9 cellular contexts compared by ENCODE assay signal in genomic region chr13:52170828-52171391, GRCh38. TPM values are rescaled to one million over a fixed set of nuclear protein-coding genes. Genes with fewer than 3 reads are reported as not detected.
DNase-seq lines count a peak whose midpoint lies in the region; ATAC-seq, FAIRE-seq and TF ChIP-seq lines count a peak whose summit lies in the region.
"Not testable (repeated sequence)": the region's sequence is repeated elsewhere in the genome, so short reads cannot be mapped to it uniquely, and the experiment has no call there.
"Had no signal": no experiment of that assay in that cellular context is flagged by ENCODE, and none has a peak within 500 bp of the region (broad histone marks: within the 10 kb centered on the region; RNA-seq: fewer than 3 reads in every experiment).

No MANE protein-coding gene starts in this region.

- not testable (repeated sequence) for H3F3A ChIP-seq in GM23248 (ENCODE audit: insufficient read depth)

- H3K79me2 ChIP-seq in GM23248 (ENCODE audit: insufficient read depth): not testable (repeated sequence)

- H3K36me3 ChIP-seq in GM23248 (ENCODE audit: low read depth) (peaks cover 27% of the 10 kb centered on the region; the same call in 1 of the 2 replicates), pancreas (peaks cover 0 to 25% (median 5%) of the 10 kb centered on the region in 3 donors)

- not testable (repeated sequence) for H3K9me3 ChIP-seq in GM23248 (ENCODE audit: low read depth); pancreas

- not testable (repeated sequence) for H4K20me1 ChIP-seq in GM23248 (ENCODE audit: insufficient read depth)

- not testable (repeated sequence) for TF ChIP-seq CTCF in VCaP (conservative IDR thresholded peaks at IDR 0.05); pancreas (IDR thresholded peaks at IDR 0.05)
- TF ChIP-seq CTCF in dorsolateral prefrontal cortex (IDR thresholded peaks at IDR 0.05 in 54 of 56, conservative IDR thresholded peaks at IDR 0.05 in 2 of 56; ENCODE audit: low read depth in 1 of 56, partially characterized antibody in 56 of 56): peak in 1 of 56 donors; percentile 14

- not testable (repeated sequence) for H3K27me3 ChIP-seq in GM23248 (replicated peaks; ENCODE audit: insufficient read depth); dorsolateral prefrontal cortex; layer of hippocampus (ENCODE audit: control insufficient read depth, insufficient read depth, low read length); pancreas

- H3K9me2 ChIP-seq in GM23248 (ENCODE audit: insufficient read depth): not testable (repeated sequence)

- not testable (repeated sequence) for H3K27ac ChIP-seq in GM23248, pancreas
- H3K27ac ChIP-seq in VCaP: peak overlapping the region; percentile 92
- peak overlapping the region; percentile 9 to 99 (median 93) for H3K27ac ChIP-seq in dorsolateral prefrontal cortex
- H3K27ac ChIP-seq in layer of hippocampus (ENCODE audit: low read depth, low read length): peak overlapping the region; percentile 88
- peak overlapping the region; percentile 86 for H3K27ac ChIP-seq in substantia nigra (ENCODE audit: low read depth, low read length, poor library complexity, severe bottlenecking)

- peak; percentile 18 for DNase-seq in GM23248
- not testable (repeated sequence) for DNase-seq in dorsolateral prefrontal cortex; pancreas; substantia nigra (lab: John Stamatoyannopoulos, UW)
- peak; percentile 71 for DNase-seq in globus pallidus (ENCODE audit: low spot score)

- H3K4me3 ChIP-seq in GM23248, pancreas: not testable (repeated sequence)
- peak overlapping the region in 2 of 59 donors; percentile 3 to 10 for H3K4me3 ChIP-seq in dorsolateral prefrontal cortex

- intact Hi-C loops in dorsolateral prefrontal cortex (cut with DNase I); pancreas (cut with DNase I): not testable (repeated sequence)

- H3K4me2 ChIP-seq in GM23248 (ENCODE audit: unreplicated experiment): not testable (repeated sequence)

- H3K4me1 ChIP-seq in GM23248 (ENCODE audit: insufficient read depth); pancreas: not testable (repeated sequence)

- in situ Hi-C loops in GM23248 (cut with MboI): not testable (repeated sequence)

- H2AFZ ChIP-seq in GM23248: not testable (repeated sequence)

- WGBS in GM23248 (ENCODE audit: low coverage in 1 of 2, low lambda C conversion rate in 2 of 2, missing lambda C conversion rate in 2 of 2), 2 experiments: 96 to 100% methylated on average over 1 of the region's 1 CpG
- WGBS in pancreas, 2 donors: 53 to 57% methylated on average over 1 of the region's 1 CpG

- H3K9ac ChIP-seq in GM23248: not testable (repeated sequence)

- not testable (repeated sequence) for ATAC-seq in pancreas

- FAIRE-seq in pancreas (lab: Jason Lieb, UNC): peak; percentile 95

RNA-seq across cellular contexts. Expression of gene NEK3, which starts 11.5 kb away (rescaled TPM):
- total RNA-seq in GM23248 (2014; rRNA removed; shearing (Covaris generic)): 8.9 and 12.0 TPM in 2 replicates
- 8.8 and 11.1 TPM in 2 replicates for polyA plus RNA-seq in GM23248 (2016; fragmentation: Nextera tagmentation; extraction: Ambion mirVana)
- 10 to 100 TPM in 101 of 120 experiments, 1 to 10 TPM in 19; 4.0 to 49.8 (median 16.7) TPM for total RNA-seq in dorsolateral prefrontal cortex
- total RNA-seq in pancreas: 1 to 10 TPM; 6.0 to 8.0 (median 6.9) TPM
- polyA plus RNA-seq in pancreas: 10 to 100 TPM; 22.6 to 33.4 TPM

RNA-seq across cellular contexts. Expression of gene NEK5, which starts 42.0 kb away (rescaled TPM):
- not detected in 2 replicates for total RNA-seq in GM23248 (2014; rRNA removed; shearing (Covaris generic))
- polyA plus RNA-seq in GM23248 (2016; fragmentation: Nextera tagmentation; extraction: Ambion mirVana) (0.13 and 0.19 TPM in 2 replicates), pancreas (under 1 TPM; 0.19 to 0.47 TPM)
- total RNA-seq in dorsolateral prefrontal cortex (1 to 10 TPM in 104 of 120 experiments, under 1 TPM in 16; 0.60 to 4.5 (median 1.5) TPM), pancreas (under 1 TPM; 0.09 to 0.50 (median 0.18) TPM)
- total RNA-seq: CD8-positive, alpha-beta memory T cell; HFFc6 had no signal
